In the genomic region with DNA sequence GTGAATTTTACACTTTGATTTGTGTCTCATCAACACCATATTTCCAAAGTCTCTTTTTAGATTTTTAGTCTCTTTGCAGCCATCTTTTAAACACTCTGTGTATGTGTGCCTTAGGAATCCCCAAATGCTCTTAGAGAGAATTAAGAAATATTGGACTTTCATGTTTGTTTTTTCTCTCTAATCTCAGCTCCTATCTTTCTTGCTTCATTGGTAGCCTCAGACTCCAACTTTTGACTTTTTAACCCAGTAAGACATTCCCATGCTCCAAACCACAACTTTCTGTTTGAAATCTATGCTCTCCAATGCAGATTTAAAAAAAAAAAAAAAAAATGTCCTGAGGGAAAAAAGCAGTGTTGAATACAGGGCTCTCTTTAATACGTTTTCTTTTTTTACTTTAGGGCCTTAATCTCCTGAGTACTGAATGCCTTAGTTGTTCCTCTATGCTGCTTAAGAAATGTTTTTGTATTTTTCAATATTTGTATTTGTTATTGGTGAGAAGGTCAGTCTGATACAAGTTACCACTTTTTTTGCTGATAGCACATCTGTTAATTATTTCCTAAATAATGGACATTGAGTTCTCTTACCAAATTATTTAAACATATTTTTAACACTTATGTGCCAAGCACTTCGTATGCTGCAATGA, we compare ENCODE assay signal across 16 cellular contexts.
DNase-seq lines count a peak whose midpoint lies in the region; ATAC-seq and TF ChIP-seq lines count a peak whose summit lies in the region.
"Had no signal": no experiment of that assay in that cellular context is flagged by ENCODE, and none has a peak within 500 bp of the region (broad histone marks: within the 10 kb centered on the region; RNA-seq: fewer than 3 reads in every experiment).

No MANE protein-coding gene starts in this region.

- peak overlapping the region; percentile 11 for H2AFZ ChIP-seq in smooth muscle cell (ENCODE audit: low read depth)
- H2AFZ ChIP-seq in neural progenitor cell (replicated peaks), result no peak overlapping the region

- H3K27ac ChIP-seq in smooth muscle cell (ENCODE audit: low read depth) (peak overlapping the region; percentile 30), neural progenitor cell (no peak overlapping the region)
- H3K27ac ChIP-seq: BLaER1 had no signal

- TF ChIP-seq CTCF in smooth muscle cell (IDR thresholded peaks at IDR 0.05; ENCODE audit: borderline replicate concordance, insufficient read depth, poor library complexity, severe bottlenecking) (no peak), neural progenitor cell (IDR thresholded peaks at IDR 0.05) (no peak)

- no peaks in the 10 kb centered on the region for H3K9me3 ChIP-seq in smooth muscle cell (replicated peaks; ENCODE audit: low read depth)
- no peaks in the 10 kb centered on the region for H3K9me3 ChIP-seq in neural progenitor cell (ENCODE audit: low read depth)
- H3K9me3 ChIP-seq: BLaER1 had no signal

- H3K36me3 Mint-ChIP-seq in neural progenitor cell, result no peaks in the 10 kb centered on the region
- H3K36me3 Mint-ChIP-seq: CD14-positive monocyte; CD4-positive, alpha-beta memory T cell had no signal

- H3F3A ChIP-seq in smooth muscle cell (ENCODE audit: low read depth) (no peaks in the 10 kb centered on the region), neural progenitor cell (ENCODE audit: low read depth) (no peaks in the 10 kb centered on the region)

- H3K4me3 ChIP-seq in smooth muscle cell (no peak overlapping the region), neural progenitor cell (no peak overlapping the region)
- H3K4me3 ChIP-seq: BLaER1, GM12878 had no signal

- DNase-seq in COLO829 (ENCODE audit: low spot score) (peak; percentile 63), HuH-7 (ENCODE audit: low spot score) (peak; percentile 3), left lobe of liver (ENCODE audit: low spot score) (no peak), smooth muscle cell (lab: John Stamatoyannopoulos, UW; ENCODE audit: unreplicated experiment) (no peak), neural progenitor cell (ENCODE audit: low spot score) (no peak)
- no peak for DNase-seq in activated effector memory CD4-positive, alpha-beta T cell treated with Interleukin-2 at 50 U/mL for 16 hours
- DNase-seq: 8988T; Calu3; CD4-positive, alpha-beta memory T cell; DMS79 treated with DMSO at 0.1 percent for 48 hours; HCEC 1CT; IMR-90 had no signal

- H4K20me1 ChIP-seq in smooth muscle cell (ENCODE audit: low read depth) (no peaks in the 10 kb centered on the region), neural progenitor cell (ENCODE audit: low read depth) (no peaks in the 10 kb centered on the region)
- H4K20me1 ChIP-seq: BLaER1 had no signal

- H3K4me3 Mint-ChIP-seq in neural progenitor cell, result no peak overlapping the region
- H3K4me3 Mint-ChIP-seq: CD14-positive monocyte; CD4-positive, alpha-beta memory T cell had no signal

- no peaks in the 10 kb centered on the region for H3K9me3 Mint-ChIP-seq in neural progenitor cell

- H3K27me3 ChIP-seq in smooth muscle cell (ENCODE audit: low read depth), result no peaks in the 10 kb centered on the region
- H3K27me3 ChIP-seq in neural progenitor cell, result no peaks in the 10 kb centered on the region
- H3K27me3 ChIP-seq: BLaER1 had no signal

- peaks cover 2% of the 10 kb centered on the region for H3K27me3 Mint-ChIP-seq in neural progenitor cell (ENCODE audit: insufficient read depth, low read depth)
- H3K27me3 Mint-ChIP-seq: CD4-positive, alpha-beta memory T cell had no signal

- H3K79me2 ChIP-seq in smooth muscle cell (ENCODE audit: low read depth) (no peaks in the 10 kb centered on the region), neural progenitor cell (ENCODE audit: low read depth) (no peaks in the 10 kb centered on the region)

- H3K4me1 Mint-ChIP-seq in neural progenitor cell, result peaks cover 4% of the 10 kb centered on the region
- H3K4me1 Mint-ChIP-seq: CD14-positive monocyte; CD4-positive, alpha-beta memory T cell had no signal

- peak; percentile 90 for ATAC-seq in left lobe of liver
- no peak for ATAC-seq in GM21381 (IDR thresholded peaks at IDR 0.05; ENCODE audit: unreplicated experiment)
- ATAC-seq: GM12878 had no signal

- H3K27ac Mint-ChIP-seq in neural progenitor cell, result no peak overlapping the region
- H3K27ac Mint-ChIP-seq: CD14-positive monocyte; CD4-positive, alpha-beta memory T cell had no signal

- H3K4me2 ChIP-seq in smooth muscle cell, result peak overlapping the region; percentile 29
- no peak overlapping the region for H3K4me2 ChIP-seq in neural progenitor cell
- H3K4me2 ChIP-seq: BLaER1 had no signal

- WGBS in smooth muscle cell (ENCODE audit: low lambda C conversion rate), result 68% methylated on average over 2 of the region's 2 CpGs

- H3K36me3 ChIP-seq in smooth muscle cell (ENCODE audit: low read depth), result no peaks in the 10 kb centered on the region
- no peaks in the 10 kb centered on the region for H3K36me3 ChIP-seq in neural progenitor cell
- H3K36me3 ChIP-seq: BLaER1 had no signal

- H3K9ac ChIP-seq in smooth muscle cell (ENCODE audit: low read depth) (no peak overlapping the region), neural progenitor cell (no peak overlapping the region)
- H3K9ac ChIP-seq: BLaER1 had no signal

- H3K4me1 ChIP-seq in smooth muscle cell (ENCODE audit: low read depth) (no peaks in the 10 kb centered on the region), neural progenitor cell (no peaks in the 10 kb centered on the region)
- H3K4me1 ChIP-seq: BLaER1 had no signal

Comparison
In these comparisons a context has a peak if more than half of its experiments do, and no peak if none do; other contexts are left out.
1. DNase-seq: peak in COLO829 (single experiment) and HuH-7 (single experiment); none in left lobe of liver (single experiment), smooth muscle cell (single experiment), activated effector memory CD4-positive, alpha-beta T cell treated with Interleukin-2 at 50 U/mL for 16 hours (single experiment) and neural progenitor cell (single experiment).